Comparison of ENCODE assay signal across 24 cellular contexts in the genomic region with DNA sequence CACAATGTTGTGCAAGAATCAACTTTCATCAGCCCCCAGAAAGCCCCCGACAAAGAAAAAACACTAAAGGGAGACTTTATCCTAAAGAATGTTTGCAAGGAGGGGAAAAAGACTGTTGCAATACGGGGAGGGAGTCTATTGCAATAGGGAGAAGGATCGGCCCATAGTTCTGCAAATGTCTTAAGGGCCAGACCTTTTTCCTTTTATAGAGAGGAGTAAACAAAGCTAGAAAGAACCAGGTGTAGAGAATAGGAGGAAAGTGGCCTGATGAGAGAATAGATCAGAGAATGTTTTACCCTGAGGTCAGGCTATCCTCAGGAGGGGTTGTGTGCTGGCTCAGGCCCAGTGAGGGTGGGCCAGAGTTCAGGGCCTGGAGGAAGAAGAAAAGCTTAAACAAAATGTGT. TPM values are rescaled to one million over a fixed set of nuclear protein-coding genes. Genes with fewer than 3 reads are reported as not detected.
A peak's percentile ranks its signal among the peaks of the same experiment; 100 is the strongest.
DNase-seq lines count a peak whose midpoint lies in the region; ATAC-seq, FAIRE-seq and TF ChIP-seq lines count a peak whose summit lies in the region.
"Had no signal": no experiment of that assay in that cellular context is flagged by ENCODE, and none has a peak within 500 bp of the region (broad histone marks: within the 10 kb centered on the region; RNA-seq: fewer than 3 reads in every experiment).

No MANE protein-coding gene starts in this region.

- H3K9me3 ChIP-seq in left ventricle myocardium inferior (replicated peaks) (no peaks in the 10 kb centered on the region), heart left ventricle (no peaks in the 10 kb centered on the region), esophagus muscularis mucosa (no peaks in the 10 kb centered on the region)
- H3K9me3 ChIP-seq: colonic mucosa had no signal

- no peak for TF ChIP-seq POLR2A in heart left ventricle (IDR thresholded peaks at IDR 0.05)
- TF ChIP-seq POLR2A in esophagus muscularis mucosa (IDR thresholded peaks at IDR 0.05; ENCODE audit: low read depth) = no peak

- intact Hi-C loops in left ventricle myocardium inferior (cut with micrococcal nuclease) (no loop called here), heart left ventricle (cut with DNase I) (loop anchor here in 1 of 10 donors (5.0 kb wide), 1 partner anchor 96 kb away; no protein-coding TSS in a partner anchor), esophagus muscularis mucosa (cut with DNase I) (no loop called here)

- H3K4me3 Mint-ChIP-seq in nephron = no peak overlapping the region
- H3K4me3 Mint-ChIP-seq: CD14-positive monocyte; IgD-negative memory B cell; naive thymus-derived CD8-positive, alpha-beta T cell had no signal

- no peaks in the 10 kb centered on the region for H3K9me3 Mint-ChIP-seq in nephron
- H3K9me3 Mint-ChIP-seq: IgD-negative memory B cell; naive thymus-derived CD8-positive, alpha-beta T cell had no signal

- H3K4me1 Mint-ChIP-seq in nephron = peaks cover 27% of the 10 kb centered on the region

- ATAC-seq in heart left ventricle (no peak), GM19328 (IDR thresholded peaks at IDR 0.05; ENCODE audit: unreplicated experiment) (no peak)
- ATAC-seq: naive thymus-derived CD8-positive, alpha-beta T cell had no signal

- WGBS in heart left ventricle, 4 donors = 45 to 50% (median 47%) methylated on average over 3 of the region's 3 CpGs
- WGBS in esophagus muscularis mucosa = 51% methylated on average over 3 of the region's 3 CpGs

- no peaks in the 10 kb centered on the region for H3K36me3 Mint-ChIP-seq in nephron (ENCODE audit: low read depth)
- H3K36me3 Mint-ChIP-seq: CD14-positive monocyte; IgD-negative memory B cell; naive thymus-derived CD8-positive, alpha-beta T cell had no signal

- peak overlapping the region in 2 of 3 experiments; percentile 4 to 13 for H3K27ac Mint-ChIP-seq in nephron
- H3K27ac Mint-ChIP-seq: CD14-positive monocyte; naive thymus-derived CD8-positive, alpha-beta T cell; progenitor cell of endocrine pancreas had no signal

- H3K4me3 ChIP-seq in left ventricle myocardium inferior (no peak overlapping the region), heart left ventricle (no peak overlapping the region), esophagus muscularis mucosa (no peak overlapping the region)
- H3K4me3 ChIP-seq: colonic mucosa had no signal

- H3K36me3 ChIP-seq in left ventricle myocardium inferior = no peaks in the 10 kb centered on the region
- no peaks in the 10 kb centered on the region for H3K36me3 ChIP-seq in heart left ventricle
- no peaks in the 10 kb centered on the region for H3K36me3 ChIP-seq in esophagus muscularis mucosa
- H3K36me3 ChIP-seq: colonic mucosa had no signal

- TF ChIP-seq CTCF in left ventricle myocardium inferior (IDR thresholded peaks at IDR 0.05; ENCODE audit: borderline replicate concordance) (no peak), heart left ventricle (IDR thresholded peaks at IDR 0.05) (no peak), esophagus muscularis mucosa (IDR thresholded peaks at IDR 0.05) (no peak), nephron (IDR thresholded peaks at IDR 0.05; ENCODE audit: unreplicated experiment in 3 of 3) (no peak)

- FAIRE-seq in RCC 7860 (lab: Jason Lieb, UNC) = no peak
- FAIRE-seq: A204.1 had no signal

- TF ChIP-seq EP300 in esophagus muscularis mucosa (IDR thresholded peaks at IDR 0.05) = no peak

- H3K27ac ChIP-seq in left ventricle myocardium inferior (replicated peaks) (peak overlapping the region; percentile 58), heart left ventricle (peak overlapping the region in 5 of 12 donors; percentile 3 to 43 (median 30)), esophagus muscularis mucosa (replicated peaks in 1 of 4) (peak overlapping the region in 3 of 4 donors; percentile 10 to 39 (median 23))
- H3K27ac ChIP-seq: colonic mucosa, RWPE1 had no signal

- peaks cover 48% of the 10 kb centered on the region for H3K4me1 ChIP-seq in left ventricle myocardium inferior
- peaks cover 0 to 47% (median 17%) of the 10 kb centered on the region in 12 donors for H3K4me1 ChIP-seq in heart left ventricle
- H3K4me1 ChIP-seq in esophagus muscularis mucosa = peaks cover 15 to 45% (median 39%) of the 10 kb centered on the region in 4 donors
- H3K4me1 ChIP-seq: colonic mucosa had no signal

- peaks cover 12% of the 10 kb centered on the region for H3K27me3 Mint-ChIP-seq in nephron (ENCODE audit: low read depth)
- H3K27me3 Mint-ChIP-seq: progenitor cell of endocrine pancreas had no signal

- H3K27me3 ChIP-seq in left ventricle myocardium inferior (ENCODE audit: low read depth) (no peaks in the 10 kb centered on the region), heart left ventricle (no peaks in the 10 kb centered on the region), esophagus muscularis mucosa (no peaks in the 10 kb centered on the region)
- H3K27me3 ChIP-seq: colonic mucosa had no signal

- DNase-seq in left ventricle myocardium inferior (no peak), heart left ventricle (no peak), esophagus muscularis mucosa (ENCODE audit: extremely low spot score) (no peak), NCI-H2029 treated with DMSO at 0.1 percent for 48 hours (lab: John Stamatoyannopoulos, UW) (no peak), NK-92 (lab: John Stamatoyannopoulos, UW; ENCODE audit: unreplicated experiment) (no peak), RCC 7860 (ENCODE audit: low spot score) (no peak)
- DNase-seq: activated CD4-positive, alpha-beta T cell treated with anti-CD3 and anti-CD28 coated beads, Interleukin-2, amount 50 U/mL, for 4 hours; activated naive CD4-positive, alpha-beta T cell treated with anti-CD3 and anti-CD28 coated beads, Interleukin-2, amount 50 U/mL, for 16 hours; activated T-cell treated with anti-CD3 and anti-CD28 coated beads for 4 hours; colonic mucosa; DMS153; MV-4-11; naive thymus-derived CD8-positive, alpha-beta T cell; NCI-H1930; NCI-H446; stimulated activated CD8-positive, alpha-beta memory T cell treated with anti-CD3 and anti-CD28 coated beads, Interleukin-4, amount 100 ng/mL, for 48 hours; substantia nigra had no signal

RNA-seq across cellular contexts. Expression of gene CAVIN1, which starts 8.7 kb away (rescaled TPM):
- total RNA-seq in left ventricle myocardium inferior (205 TPM), heart left ventricle (100 to 1,000 TPM; 195 to 318 (median 253) TPM), esophagus muscularis mucosa (1,000 to 10,000 TPM in 2 of 4 donors, 100 to 1,000 TPM in 2; 619 to 1,181 (median 1,019) TPM)
- 100 to 1,000 TPM; 140 to 281 TPM for polyA plus RNA-seq in heart left ventricle
- total RNA-seq: naive thymus-derived CD8-positive, alpha-beta T cell had no signal
- polyA plus RNA-seq: CD14-positive monocyte, IgD-negative memory B cell had no signal

RNA-seq across cellular contexts. Expression of gene ATP6V0A1, which starts 26.9 kb away (rescaled TPM):
- total RNA-seq in left ventricle myocardium inferior = 25.6 TPM
- 10 to 100 TPM; 30.3 to 65.9 (median 35.9) TPM for total RNA-seq in heart left ventricle
- 10 to 100 TPM; 24.3 to 40.6 TPM for polyA plus RNA-seq in heart left ventricle
- 10 to 100 TPM; 51.9 to 74.9 (median 63.9) TPM for total RNA-seq in esophagus muscularis mucosa

RNA-seq across cellular contexts. Expression of gene STAT3, which starts 43.5 kb away (rescaled TPM):
- total RNA-seq in left ventricle myocardium inferior (116 TPM), heart left ventricle (100 to 1,000 TPM; 111 to 614 (median 148) TPM), esophagus muscularis mucosa (100 to 1,000 TPM; 137 to 260 (median 211) TPM)
- 100 to 1,000 TPM in 1 of 2 donors, 10 to 100 TPM in 1; 36.0 to 152 TPM for polyA plus RNA-seq in heart left ventricle
